In genomic region chr7:143846692-143847091, GRCh38 we compare ENCODE assay signal across 17 cellular contexts.
DNase-seq lines count a peak whose midpoint lies in the region; ATAC-seq lines count a peak whose summit lies in the region.
"Had no signal": no experiment of that assay in that cellular context is flagged by ENCODE, and none has a peak within 500 bp of the region (broad histone marks: within the 10 kb centered on the region; RNA-seq: fewer than 3 reads in every experiment).

No MANE protein-coding gene starts in this region.

- peak; percentile 83 for ATAC-seq in GM18867 (IDR thresholded peaks at IDR 0.05; ENCODE audit: unreplicated experiment)
- peak; percentile 66 for ATAC-seq in GM21515 (IDR thresholded peaks at IDR 0.05; ENCODE audit: unreplicated experiment)
- peak; percentile 47 for ATAC-seq in HG03354 (IDR thresholded peaks at IDR 0.05; ENCODE audit: poor library complexity, severe bottlenecking, unreplicated experiment)
- no peak for ATAC-seq in HG02852 (IDR thresholded peaks at IDR 0.05; ENCODE audit: unreplicated experiment)
- ATAC-seq in HG03175 (IDR thresholded peaks at IDR 0.05; ENCODE audit: unreplicated experiment) = no peak
- ATAC-seq: Panc1, SK-N-SH treated with all-trans-retinoic acid at 6 μM for 48 hours had no signal

- DNase-seq in dedifferentiated amniotic fluid mesenchymal stem cell (ENCODE audit: extremely low spot score) (peak; percentile 13), medulla oblongata (ENCODE audit: extremely low spot score) (no peak)
- DNase-seq: BE2C; CD4-positive, alpha-beta T cell; DMS53; H7; NCI-H1048; NCI-H510A treated with DMSO at 0.1 percent for 48 hours; NCI-H82; SHP77 had no signal

Comparison
In these comparisons a context has a peak if more than half of its experiments do, and no peak if none do; other contexts are left out.
1. ATAC-seq: peak in GM18867 (single experiment), GM21515 (single experiment) and HG03354 (single experiment); none in HG02852 (single experiment) and HG03175 (single experiment).